ENCODE assay signal across 8 cellular contexts in the genomic region with DNA sequence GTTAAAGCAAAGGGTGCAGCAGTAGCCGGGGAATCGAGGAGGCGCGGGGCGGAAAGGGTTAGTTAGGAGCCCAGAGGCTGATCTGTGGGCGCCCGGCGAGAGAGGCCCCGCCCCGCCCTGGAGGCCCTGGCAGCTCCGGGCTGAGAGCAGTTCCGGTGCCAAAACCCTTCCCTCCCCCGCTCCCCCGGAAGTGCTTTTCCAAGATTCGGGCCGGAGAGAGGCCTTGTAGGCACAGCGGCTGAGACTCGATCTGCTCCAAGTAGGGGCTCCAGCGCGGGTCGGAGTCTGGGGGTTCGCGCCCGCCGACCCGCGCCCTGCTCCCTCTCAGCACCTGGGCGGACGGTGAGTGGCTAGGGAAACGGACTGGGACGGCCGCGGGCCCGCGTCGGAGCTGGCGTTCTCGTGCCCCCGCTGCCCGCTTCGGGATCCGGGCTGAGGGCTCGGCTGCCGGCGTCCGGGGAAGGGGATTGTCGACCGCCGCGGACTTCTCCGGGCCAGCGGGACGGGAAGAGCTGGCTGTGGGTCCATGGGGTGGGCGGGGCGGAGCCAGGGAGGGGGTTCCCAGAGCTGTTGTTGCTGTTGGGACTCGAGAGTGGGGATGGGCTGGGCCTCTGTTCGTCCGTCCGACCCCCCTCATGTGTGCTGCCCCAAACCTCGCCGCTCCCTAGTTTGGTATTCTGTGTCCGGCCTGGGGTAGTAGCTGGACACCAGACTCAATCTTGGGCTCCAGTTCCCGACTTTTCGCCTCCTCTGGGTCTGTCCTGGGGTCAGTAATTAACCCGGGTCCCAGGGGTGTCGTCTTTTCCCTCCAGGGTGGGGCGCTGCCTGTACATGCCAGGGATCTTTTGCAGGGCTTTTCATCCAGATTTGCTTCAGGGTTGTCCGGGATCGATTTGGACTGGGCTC. TPM values are rescaled to one million over a fixed set of nuclear protein-coding genes. Genes with fewer than 3 reads are reported as not detected.
A peak's percentile ranks its signal among the peaks of the same experiment; 100 is the strongest.
DNase-seq lines count a peak whose midpoint lies in the region; ATAC-seq, FAIRE-seq and TF ChIP-seq lines count a peak whose summit lies in the region.

A gene with protein sequence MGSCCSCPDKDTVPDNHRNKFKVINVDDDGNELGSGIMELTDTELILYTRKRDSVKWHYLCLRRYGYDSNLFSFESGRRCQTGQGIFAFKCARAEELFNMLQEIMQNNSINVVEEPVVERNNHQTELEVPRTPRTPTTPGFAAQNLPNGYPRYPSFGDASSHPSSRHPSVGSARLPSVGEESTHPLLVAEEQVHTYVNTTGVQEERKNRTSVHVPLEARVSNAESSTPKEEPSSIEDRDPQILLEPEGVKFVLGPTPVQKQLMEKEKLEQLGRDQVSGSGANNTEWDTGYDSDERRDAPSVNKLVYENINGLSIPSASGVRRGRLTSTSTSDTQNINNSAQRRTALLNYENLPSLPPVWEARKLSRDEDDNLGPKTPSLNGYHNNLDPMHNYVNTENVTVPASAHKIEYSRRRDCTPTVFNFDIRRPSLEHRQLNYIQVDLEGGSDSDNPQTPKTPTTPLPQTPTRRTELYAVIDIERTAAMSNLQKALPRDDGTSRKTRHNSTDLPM (plus strand): TSS at position 200 of the 906 bp plus-strand sequence. CDS start 98,643 bp downstream, outside the sequence.

- H3K27me3 ChIP-seq in psoas muscle (ENCODE audit: insufficient read depth in 3 of 3, low read length in 2 of 3): no peaks in the 10 kb centered on the region

- H3K4me1 ChIP-seq in psoas muscle: peaks cover 38% of the 10 kb centered on the region

- TF ChIP-seq CTCF in psoas muscle (IDR thresholded peaks at IDR 0.05): peak; percentile 10

- no peaks in the 10 kb centered on the region for H3K36me3 ChIP-seq in psoas muscle (ENCODE audit: insufficient read depth in 1 of 2, low read depth in 1 of 2)

- no peaks in the 10 kb centered on the region for H3K9me3 ChIP-seq in psoas muscle

- peak; percentile 79 for TF ChIP-seq POLR2A in GM12892 (IDR thresholded peaks at IDR 0.05; ENCODE audit: low read depth, low read length)

- DNase-seq in GM12892 (ENCODE audit: insufficient read length) (peak; percentile 91), NCI-H1436 treated with DMSO at 0.1 percent for 48 hours (lab: John Stamatoyannopoulos, UW) (peak; percentile 30), amniotic stem cell (lab: John Stamatoyannopoulos, UW) (peak; percentile 86), left ventricle myocardium superior (peak; percentile 95), psoas muscle (peak; percentile 92 to 95), urothelium cell line (ENCODE audit: low spot score) (peak; percentile 91)

- ATAC-seq in HG02852 (IDR thresholded peaks at IDR 0.05; ENCODE audit: unreplicated experiment): peak; percentile 96
- peak; percentile 99 for ATAC-seq in left ventricle myocardium superior
- ATAC-seq in psoas muscle: peak; percentile 99

- intact Hi-C loops in T-helper 1 cell treated with Interleukin-12 subunit alpha and Interleukin-12 subunit beta and Interleukin-4 antibody, amounts not matched to agents 30 ng/mL and 1 ng/mL, for 36 hours (cut with micrococcal nuclease): loop anchor here (1.0 to 5.0 kb wide), 11 partner anchors 26 to 772 kb away; a partner anchor contains a TSS
- intact Hi-C loops in left ventricle myocardium superior (cut with micrococcal nuclease): no loop called here
- intact Hi-C loops in psoas muscle (cut with DNase I): loop anchor here (2.0 to 10.0 kb wide), 2 partner anchors 54 to 100 kb away; no protein-coding TSS in a partner anchor

- FAIRE-seq in GM12892 (lab: Jason Lieb, UNC) (peak; percentile 98), urothelium cell line (lab: Jason Lieb, UNC) (no peak)

- peak within 1 kb of the TSS; percentile 71 for H3K4me3 ChIP-seq in psoas muscle

- H3K27ac ChIP-seq in psoas muscle: peak within 1 kb of the TSS; percentile 84

- WGBS in psoas muscle, 3 donors: 0% methylated on average over 66 to 69 of the region's 69 CpGs

RNA-seq across cellular contexts. Expression of the gene that starts here (rescaled TPM):
- polyA plus RNA-seq in GM12892 (2012; ENCODE audit: missing spikeins): 3.5 TPM
- total RNA-seq in T-helper 1 cell treated with Interleukin-12 subunit alpha and Interleukin-12 subunit beta and Interleukin-4 antibody, amounts not matched to agents 30 ng/mL and 1 ng/mL, for 36 hours: 19.3 and 23.2 TPM in 2 replicates
- 25.2 TPM for total RNA-seq in left ventricle myocardium superior
- total RNA-seq in psoas muscle: 10 to 100 TPM; 12.8 to 18.9 (median 15.0) TPM
- 10 to 100 TPM in 1 of 3 donors, 1 to 10 TPM in 2; 3.6 to 16.8 (median 4.0) TPM for polyA plus RNA-seq in psoas muscle

Comparison
In these comparisons a context has a peak if more than half of its experiments do, and no peak if none do; other contexts are left out.
1. Peak in every context shown above with its lines: DNase-seq, ATAC-seq, H3K4me3 ChIP-seq and H3K27ac ChIP-seq.
2. DNase-seq: peak in every context shown above with its lines; median percentile 95 in left ventricle myocardium superior; 94 in psoas muscle; 91 in GM12892; 91 in urothelium cell line; 86 in amniotic stem cell; 30 in NCI-H1436 treated with DMSO at 0.1 percent for 48 hours.